In genomic region chr10:86389441-86390193, GRCh38 we compare ENCODE assay signal across 9 cellular contexts. TPM values are rescaled to one million over a fixed set of nuclear protein-coding genes. Genes with fewer than 3 reads are reported as not detected.
DNase-seq lines count a peak whose midpoint lies in the region; ATAC-seq and TF ChIP-seq lines count a peak whose summit lies in the region.
"Had no signal": no experiment of that assay in that cellular context is flagged by ENCODE, and none has a peak within 500 bp of the region (broad histone marks: within the 10 kb centered on the region; RNA-seq: fewer than 3 reads in every experiment).

No MANE protein-coding gene starts in this region.

- peak overlapping the region; percentile 72 for H3K4me3 Mint-ChIP-seq in activated naive CD4-positive, alpha-beta T cell treated with anti-CD3 and anti-CD28 coated beads for 36 hours
- H3K4me3 Mint-ChIP-seq in activated T-helper 17 cell treated with anti-CD3 and anti-CD28 coated beads, Interleukin-2, amount 50 U/mL, for 72 hours, result peak overlapping the region; percentile 75
- H3K4me3 Mint-ChIP-seq in stimulated activated effector memory CD8-positive, alpha-beta T cell treated with anti-CD3 and anti-CD28 coated beads, Interleukin-12 subunit alpha, Interleukin-12 subunit beta, amount 100 ng/mL, for 72 hours, result peak overlapping the region; percentile 61

- no peaks in the 10 kb centered on the region for H3K9me3 ChIP-seq in hepatocyte (ENCODE audit: low read depth)

- H3K4me1 ChIP-seq in hepatocyte (ENCODE audit: insufficient read depth), result no peaks in the 10 kb centered on the region

- H3K36me3 ChIP-seq in hepatocyte (replicated peaks; ENCODE audit: insufficient read depth, low read depth), result no peaks in the 10 kb centered on the region

- peak overlapping the region; percentile 84 for H3K4me2 ChIP-seq in hepatocyte

- peak overlapping the region; percentile 51 for H2AFZ ChIP-seq in hepatocyte

- no peaks in the 10 kb centered on the region for H3K79me2 ChIP-seq in hepatocyte

- DNase-seq in activated naive CD4-positive, alpha-beta T cell treated with anti-CD3 and anti-CD28 coated beads for 36 hours, result no peak
- no peak for DNase-seq in activated naive CD4-positive, alpha-beta T cell treated with Interleukin-2 at 50 U/mL for 16 hours
- peak; percentile 81 for DNase-seq in hepatocyte (ENCODE audit: low spot score)
- DNase-seq in stimulated activated effector memory CD8-positive, alpha-beta T cell treated with anti-CD3 and anti-CD28 coated beads, Interleukin-12 subunit alpha, Interleukin-12 subunit beta, amount 100 ng/mL, for 72 hours (ENCODE audit: low spot score in 2 of 2), result no peak
- DNase-seq in hippocampal formation (lab: John Stamatoyannopoulos, UW), result no peak
- DNase-seq in DMS 273 (lab: John Stamatoyannopoulos, UW; ENCODE audit: unreplicated experiment), result no peak

- no peaks in the 10 kb centered on the region for H3K36me3 Mint-ChIP-seq in activated naive CD4-positive, alpha-beta T cell treated with anti-CD3 and anti-CD28 coated beads for 36 hours (ENCODE audit: low read depth)
- H3K36me3 Mint-ChIP-seq in activated T-helper 17 cell treated with anti-CD3 and anti-CD28 coated beads, Interleukin-2, amount 50 U/mL, for 72 hours (ENCODE audit: low read depth), result no peaks in the 10 kb centered on the region
- H3K36me3 Mint-ChIP-seq in stimulated activated effector memory CD8-positive, alpha-beta T cell treated with anti-CD3 and anti-CD28 coated beads, Interleukin-12 subunit alpha, Interleukin-12 subunit beta, amount 100 ng/mL, for 72 hours, result no peaks in the 10 kb centered on the region

- ATAC-seq in HG02973 (IDR thresholded peaks at IDR 0.05; ENCODE audit: unreplicated experiment), result peak; percentile 60
- peak; percentile 68 for ATAC-seq in activated T-helper 17 cell treated with anti-CD3 and anti-CD28 coated beads, Interleukin-2, amount 50 U/mL, for 72 hours (replicated peaks)
- ATAC-seq in stimulated activated effector memory CD8-positive, alpha-beta T cell treated with anti-CD3 and anti-CD28 coated beads, Interleukin-12 subunit alpha, Interleukin-12 subunit beta, amount 100 ng/mL, for 72 hours, result peak; percentile 51

- H3K27me3 Mint-ChIP-seq in activated naive CD4-positive, alpha-beta T cell treated with anti-CD3 and anti-CD28 coated beads for 36 hours (ENCODE audit: low read depth), result peaks cover 25% of the 10 kb centered on the region
- H3K27me3 Mint-ChIP-seq in activated T-helper 17 cell treated with anti-CD3 and anti-CD28 coated beads, Interleukin-2, amount 50 U/mL, for 72 hours, result peaks cover 25% of the 10 kb centered on the region

- peaks cover 22% of the 10 kb centered on the region for H3K27me3 ChIP-seq in hepatocyte

- H3K4me3 ChIP-seq in hepatocyte, result no peak overlapping the region

- no peaks in the 10 kb centered on the region for H3K9me3 Mint-ChIP-seq in activated naive CD4-positive, alpha-beta T cell treated with anti-CD3 and anti-CD28 coated beads for 36 hours
- no peaks in the 10 kb centered on the region for H3K9me3 Mint-ChIP-seq in activated T-helper 17 cell treated with anti-CD3 and anti-CD28 coated beads, Interleukin-2, amount 50 U/mL, for 72 hours
- H3K9me3 Mint-ChIP-seq in stimulated activated effector memory CD8-positive, alpha-beta T cell treated with anti-CD3 and anti-CD28 coated beads, Interleukin-12 subunit alpha, Interleukin-12 subunit beta, amount 100 ng/mL, for 72 hours, result no peaks in the 10 kb centered on the region

- no peak for TF ChIP-seq CTCF in hepatocyte (IDR thresholded peaks at IDR 0.05; ENCODE audit: poor library complexity)

- CTCF ChIA-PET in activated naive CD4-positive, alpha-beta T cell treated with anti-CD3 and anti-CD28 coated beads for 36 hours (lab: Charles Lee), result interaction anchor here (0.6 to 1.1 kb wide), 2 partner anchors 11 to 289 kb away, joined by 3 read pairs; no protein-coding TSS in a partner anchor

- 8% methylated on average over 53 of the region's 53 CpGs for WGBS in hepatocyte (ENCODE audit: low lambda C conversion rate, missing lambda C conversion rate)

- H3K4me1 Mint-ChIP-seq in activated naive CD4-positive, alpha-beta T cell treated with anti-CD3 and anti-CD28 coated beads for 36 hours (ENCODE audit: low read depth), result peaks cover 7% of the 10 kb centered on the region
- no peaks in the 10 kb centered on the region for H3K4me1 Mint-ChIP-seq in activated T-helper 17 cell treated with anti-CD3 and anti-CD28 coated beads, Interleukin-2, amount 50 U/mL, for 72 hours
- H3K4me1 Mint-ChIP-seq in stimulated activated effector memory CD8-positive, alpha-beta T cell treated with anti-CD3 and anti-CD28 coated beads, Interleukin-12 subunit alpha, Interleukin-12 subunit beta, amount 100 ng/mL, for 72 hours, result peaks cover 10% of the 10 kb centered on the region

- no peaks in the 10 kb centered on the region for H4K20me1 ChIP-seq in hepatocyte (ENCODE audit: insufficient read depth, poor library complexity, severe bottlenecking)

- no peaks in the 10 kb centered on the region for H3K9me2 ChIP-seq in hepatocyte (replicated peaks; ENCODE audit: insufficient read depth)

- no peak overlapping the region for H3K27ac ChIP-seq in hepatocyte

- H3K27ac Mint-ChIP-seq in activated naive CD4-positive, alpha-beta T cell treated with anti-CD3 and anti-CD28 coated beads for 36 hours, result no peak overlapping the region
- H3K27ac Mint-ChIP-seq in activated T-helper 17 cell treated with anti-CD3 and anti-CD28 coated beads, Interleukin-2, amount 50 U/mL, for 72 hours, result no peak overlapping the region
- H3K27ac Mint-ChIP-seq in stimulated activated effector memory CD8-positive, alpha-beta T cell treated with anti-CD3 and anti-CD28 coated beads, Interleukin-12 subunit alpha, Interleukin-12 subunit beta, amount 100 ng/mL, for 72 hours, result no peak overlapping the region

- intact Hi-C loops in activated naive CD4-positive, alpha-beta T cell treated with anti-CD3 and anti-CD28 coated beads for 36 hours (cut with micrococcal nuclease), result loop anchor here (1.0 kb wide), 1 partner anchor 11 kb away; no protein-coding TSS in a partner anchor

RNA-seq across cellular contexts. Expression of gene GRID1, which starts 23.0 kb away (rescaled TPM):
- total RNA-seq in activated naive CD4-positive, alpha-beta T cell treated with anti-CD3 and anti-CD28 coated beads for 36 hours, result not detected
- not detected for total RNA-seq in activated T-helper 17 cell treated with anti-CD3 and anti-CD28 coated beads, Interleukin-2, amount 50 U/mL, for 72 hours
- 0.24 and 0.37 TPM in 2 replicates for total RNA-seq in hepatocyte
- polyA plus RNA-seq in hepatocyte, result 0.07 TPM in 2 replicates
- polyA plus RNA-seq: aorta had no signal
